ENCODE assay signal across 12 cellular contexts in the genomic region with DNA sequence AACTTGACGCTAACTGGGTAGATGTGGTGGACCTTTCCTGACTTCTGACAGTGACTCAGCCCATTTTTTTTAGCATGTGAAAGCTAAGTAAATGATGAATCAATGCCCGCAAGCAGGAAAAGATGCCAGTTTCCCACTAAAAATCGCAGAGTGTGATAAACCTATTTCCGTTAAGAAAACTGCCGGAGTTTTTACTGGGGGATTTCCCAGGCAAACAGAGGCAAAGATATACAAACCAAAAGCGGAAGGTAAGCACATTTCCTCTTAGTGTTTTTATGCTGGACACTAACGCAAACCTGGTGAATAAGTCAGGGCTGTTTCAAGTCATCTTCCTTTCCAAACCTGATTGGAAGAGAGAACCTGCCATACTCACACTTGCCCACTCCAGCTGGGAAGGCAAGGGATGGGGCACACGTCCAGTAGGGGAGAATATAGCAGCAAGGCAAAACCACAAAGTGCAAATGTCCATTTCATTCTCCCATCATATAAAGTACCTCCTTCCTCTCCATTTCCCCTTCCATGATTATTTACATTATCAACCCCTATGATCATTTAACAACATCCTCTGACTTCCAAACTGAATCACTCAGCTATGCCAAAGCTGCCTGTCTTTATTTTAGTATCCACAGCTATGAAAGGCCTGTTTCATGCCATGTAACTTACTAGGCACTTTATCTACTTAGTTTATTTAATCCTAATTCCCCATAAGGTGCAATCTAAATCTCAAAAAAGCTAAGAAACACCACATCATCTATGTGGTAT.
DNase-seq lines count a peak whose midpoint lies in the region; ATAC-seq, FAIRE-seq and TF ChIP-seq lines count a peak whose summit lies in the region.
"Had no signal": no experiment of that assay in that cellular context is flagged by ENCODE, and none has a peak within 500 bp of the region (broad histone marks: within the 10 kb centered on the region; RNA-seq: fewer than 3 reads in every experiment).

No MANE protein-coding gene starts in this region.

- DNase-seq in AG20443 (ENCODE audit: low spot score) (peak; percentile 28), HTR-8/SVneo (ENCODE audit: insufficient read length, low spot score) (peak; percentile 51), astrocyte (ENCODE audit: low read depth) (peak; percentile 97), HUDEP-2 (lab: John Stamatoyannopoulos, UW; ENCODE audit: unreplicated experiment in 76 of 76) (no peak), epidermal melanocyte (ENCODE audit: insufficient read length, low spot score) (no peak), DMS153 treated with DMSO at 0.1 percent for 48 hours (lab: John Stamatoyannopoulos, UW; ENCODE audit: unreplicated experiment) (no peak)
- DNase-seq: H7, NCI-H345 had no signal

- H3K4me2 ChIP-seq in astrocyte (ENCODE audit: low read length), result peak overlapping the region; percentile 76

- no peak overlapping the region for H2AFZ ChIP-seq in astrocyte (ENCODE audit: low read depth, low read length)

- FAIRE-seq in HTR-8/SVneo (lab: Jason Lieb, UNC) (peak; percentile 60), astrocyte (lab: Jason Lieb, UNC) (peak; percentile 96), islet of Langerhans (lab: Jason Lieb, UNC) (peak; percentile 84)
- FAIRE-seq: frontal cortex, TTC549 had no signal

- peaks cover 37% of the 10 kb centered on the region for H3K36me3 Mint-ChIP-seq in astrocyte (ENCODE audit: low read depth, unreplicated experiment)

- peak overlapping the region; percentile 43 for H3K27ac Mint-ChIP-seq in astrocyte (ENCODE audit: unreplicated experiment)

- peak overlapping the region; percentile 97 for H3K27ac ChIP-seq in astrocyte (ENCODE audit: low read depth, low read length)

- H3K9me3 ChIP-seq in astrocyte (ENCODE audit: insufficient read depth, low read depth, low read length), result no peaks in the 10 kb centered on the region

- peaks cover 32% of the 10 kb centered on the region for H3K4me1 Mint-ChIP-seq in astrocyte (ENCODE audit: low read depth, unreplicated experiment)

- H3K9me3 Mint-ChIP-seq in astrocyte (ENCODE audit: unreplicated experiment), result peaks cover 7% of the 10 kb centered on the region

- H3K79me2 ChIP-seq in astrocyte (ENCODE audit: insufficient read depth, low read length), result no peaks in the 10 kb centered on the region

- no peak for ATAC-seq in GM19467 (IDR thresholded peaks at IDR 0.05; ENCODE audit: unreplicated experiment)

- H3K27me3 ChIP-seq in astrocyte (ENCODE audit: insufficient read depth, low read length), result no peaks in the 10 kb centered on the region

- no peak for TF ChIP-seq CTCF in astrocyte (IDR thresholded peaks at IDR 0.05; ENCODE audit: insufficient read depth, low read depth, low read length)

- no peaks in the 10 kb centered on the region for H4K20me1 ChIP-seq in astrocyte (ENCODE audit: insufficient read depth, low read length)

- H3K4me3 Mint-ChIP-seq in astrocyte (ENCODE audit: unreplicated experiment), result peak overlapping the region; percentile 4

- H3K36me3 ChIP-seq in astrocyte (ENCODE audit: insufficient read depth, low read length), result peaks cover 12% of the 10 kb centered on the region

- peak overlapping the region; percentile 78 for H3K9ac ChIP-seq in astrocyte (ENCODE audit: low read length)

- peaks cover 33% of the 10 kb centered on the region for H3K4me1 ChIP-seq in astrocyte (ENCODE audit: insufficient read depth, low read length)

- no peaks in the 10 kb centered on the region for H3K27me3 Mint-ChIP-seq in astrocyte (ENCODE audit: low read depth, unreplicated experiment)

- H3K4me3 ChIP-seq in astrocyte (ENCODE audit: insufficient read depth, low read depth, low read length), result peak overlapping the region; percentile 30

Comparison
In these comparisons a context has a peak if more than half of its experiments do, and no peak if none do; other contexts are left out.
1. DNase-seq: peak in AG20443 (single experiment), HTR-8/SVneo (single experiment) and astrocyte (single experiment); none in HUDEP-2 (0 of 76), epidermal melanocyte (single experiment) and DMS153 treated with DMSO at 0.1 percent for 48 hours (single experiment).